In genomic region chr7:43698461-43699255, GRCh38 we compare ENCODE assay signal across 22 cellular contexts. TPM values are rescaled to one million over a fixed set of nuclear protein-coding genes. Genes with fewer than 3 reads are reported as not detected.
DNase-seq lines count a peak whose midpoint lies in the region; ATAC-seq and TF ChIP-seq lines count a peak whose summit lies in the region.
"Had no signal": no experiment of that assay in that cellular context is flagged by ENCODE, and none has a peak within 500 bp of the region (broad histone marks: within the 10 kb centered on the region; RNA-seq: fewer than 3 reads in every experiment).

No MANE protein-coding gene starts in this region.

- intact Hi-C loops in activated CD8-positive, alpha-beta T cell treated with anti-CD3 and anti-CD28 coated beads for 36 hours (cut with micrococcal nuclease), result loop anchor here (1.0 to 5.0 kb wide), 2 partner anchors 51 to 116 kb away; no protein-coding TSS in a partner anchor
- intact Hi-C loops in mucosa of descending colon (cut with DNase I, micrococcal nuclease), result no loop called here

- CTCF ChIA-PET in activated CD8-positive, alpha-beta T cell treated with anti-CD3 and anti-CD28 coated beads for 36 hours (lab: Charles Lee), result interaction anchor here (0.7 to 6.6 kb wide), 41 partner anchors 11 to 269 kb away, joined by 3 to 452 read pairs (median 8); partner anchors contain the start of genes BLVRA, COA1 and STK17A
- CTCF ChIA-PET in activated CD8-positive, alpha-beta T cell treated with anti-CD3 and anti-CD28 coated beads, Interleukin-2, amount 10 ng/mL, durations not matched to agents 7 days and 5 days (lab: Charles Lee), result interaction anchor here (0.7 to 6.7 kb wide), 29 partner anchors 11 to 263 kb away, joined by 3 to 508 read pairs (median 9); partner anchors contain the start of gene STK17A

- no peaks in the 10 kb centered on the region for H3K27me3 Mint-ChIP-seq in activated CD8-positive, alpha-beta T cell treated with anti-CD3 and anti-CD28 coated beads for 36 hours
- no peaks in the 10 kb centered on the region for H3K27me3 Mint-ChIP-seq in activated CD8-positive, alpha-beta T cell treated with anti-CD3 and anti-CD28 coated beads, Interleukin-2, amount 10 ng/mL, durations not matched to agents 7 days and 5 days (ENCODE audit: low read depth)
- no peaks in the 10 kb centered on the region for H3K27me3 Mint-ChIP-seq in activated naive CD8-positive, alpha-beta T cell treated with anti-CD3 and anti-CD28 coated beads, Interleukin-2, amount 50 U/mL, for 24 hours
- no peaks in the 10 kb centered on the region for H3K27me3 Mint-ChIP-seq in natural killer cell treated with Interleukin-12 subunit alpha and Interleukin-12 subunit beta and Interleukin-15 and Interleukin-18, amount 100 ng/mL, for 72 hours
- H3K27me3 Mint-ChIP-seq: activated CD4-positive, alpha-beta memory T cell treated with anti-CD3 and anti-CD28 coated beads, Interleukin-2, amount 10 ng/mL, durations not matched to agents 7 days and 5 days; memory B cell had no signal

- H3K36me3 Mint-ChIP-seq in activated CD8-positive, alpha-beta T cell treated with anti-CD3 and anti-CD28 coated beads for 36 hours (ENCODE audit: low read depth), result peaks cover 4% of the 10 kb centered on the region
- H3K36me3 Mint-ChIP-seq in activated CD8-positive, alpha-beta T cell treated with anti-CD3 and anti-CD28 coated beads, Interleukin-2, amount 10 ng/mL, durations not matched to agents 7 days and 5 days (ENCODE audit: low read depth), result peaks cover 12% of the 10 kb centered on the region
- peaks cover 2% of the 10 kb centered on the region for H3K36me3 Mint-ChIP-seq in activated naive CD8-positive, alpha-beta T cell treated with anti-CD3 and anti-CD28 coated beads, Interleukin-2, amount 50 U/mL, for 24 hours (ENCODE audit: low read depth)
- peaks cover 2% of the 10 kb centered on the region for H3K36me3 Mint-ChIP-seq in natural killer cell treated with Interleukin-12 subunit alpha and Interleukin-12 subunit beta and Interleukin-15 and Interleukin-18, amount 100 ng/mL, for 72 hours
- H3K36me3 Mint-ChIP-seq: CD14-positive monocyte had no signal

- POLR2A ChIA-PET in activated CD8-positive, alpha-beta T cell treated with anti-CD3 and anti-CD28 coated beads for 36 hours (lab: Charles Lee), result interaction anchor here (1.2 to 4.1 kb wide), 5 partner anchors 15 to 115 kb away, joined by 3 to 63 read pairs (median 5); partner anchors contain the start of gene STK17A
- POLR2A ChIA-PET in activated CD8-positive, alpha-beta T cell treated with anti-CD3 and anti-CD28 coated beads, Interleukin-2, amount 10 ng/mL, durations not matched to agents 7 days and 5 days (lab: Charles Lee), result interaction anchor here (1.3 to 4.3 kb wide), 3 partner anchors 50 to 116 kb away, joined by 4 to 79 read pairs (median 27); partner anchors contain the start of gene STK17A

- peaks cover 49% of the 10 kb centered on the region for H3K4me1 Mint-ChIP-seq in activated CD8-positive, alpha-beta T cell treated with anti-CD3 and anti-CD28 coated beads for 36 hours (ENCODE audit: low read depth)
- H3K4me1 Mint-ChIP-seq in activated CD8-positive, alpha-beta T cell treated with anti-CD3 and anti-CD28 coated beads, Interleukin-2, amount 10 ng/mL, durations not matched to agents 7 days and 5 days (ENCODE audit: low read depth), result peaks cover 57% of the 10 kb centered on the region
- H3K4me1 Mint-ChIP-seq in activated naive CD8-positive, alpha-beta T cell treated with anti-CD3 and anti-CD28 coated beads, Interleukin-2, amount 50 U/mL, for 24 hours, result peaks cover 45% of the 10 kb centered on the region
- H3K4me1 Mint-ChIP-seq in natural killer cell treated with Interleukin-12 subunit alpha and Interleukin-12 subunit beta and Interleukin-15 and Interleukin-18, amount 100 ng/mL, for 72 hours (ENCODE audit: low read depth in 2 of 2), result peaks cover 25 to 27% of the 10 kb centered on the region in 2 donors
- H3K4me1 Mint-ChIP-seq: CD14-positive monocyte, nephron progenitor cell had no signal

- DNase-seq in activated CD8-positive, alpha-beta T cell treated with anti-CD3 and anti-CD28 coated beads for 36 hours, result peak; percentile 35
- no peak for DNase-seq in activated CD8-positive, alpha-beta T cell treated with anti-CD3 and anti-CD28 coated beads, Interleukin-2, amount 10 ng/mL, durations not matched to agents 7 days and 5 days
- peak; percentile 65 for DNase-seq in MG63
- DNase-seq in activated naive CD8-positive, alpha-beta T cell treated with anti-CD3 and anti-CD28 coated beads, Interleukin-2, amount 50 U/mL, for 24 hours, result no peak
- DNase-seq in non-pigmented ciliary epithelial cell (ENCODE audit: low read depth), result peak; percentile 15
- DNase-seq in NCI-H226, result no peak
- DNase-seq in mucosa of descending colon, result no peak
- DNase-seq in natural killer cell treated with Interleukin-12 subunit alpha and Interleukin-12 subunit beta and Interleukin-15 and Interleukin-18, amount 100 ng/mL, for 72 hours (ENCODE audit: low spot score), result no peak
- DNase-seq: activated CD4-positive, alpha-beta memory T cell treated with anti-CD3 and anti-CD28 coated beads, Interleukin-2, amount 10 ng/mL, durations not matched to agents 7 days and 5 days; activated T-cell treated with anti-CD3 and anti-CD28 coated beads, Interleukin-2, amount 50 U/mL, for 72 hours; KG1; NCI-H187 treated with DMSO at 0.1 percent for 48 hours; NCI-H510A; nephron progenitor cell; SHP77; spleen; stimulated activated CD8-positive, alpha-beta memory T cell treated with anti-CD3 and anti-CD28 coated beads, Interleukin-4, amount 100 ng/mL, for 48 hours had no signal

- H3K9me3 Mint-ChIP-seq in activated CD8-positive, alpha-beta T cell treated with anti-CD3 and anti-CD28 coated beads for 36 hours, result no peaks in the 10 kb centered on the region
- peaks cover 4% of the 10 kb centered on the region for H3K9me3 Mint-ChIP-seq in activated CD8-positive, alpha-beta T cell treated with anti-CD3 and anti-CD28 coated beads, Interleukin-2, amount 10 ng/mL, durations not matched to agents 7 days and 5 days (ENCODE audit: insufficient read depth)
- no peaks in the 10 kb centered on the region for H3K9me3 Mint-ChIP-seq in activated naive CD8-positive, alpha-beta T cell treated with anti-CD3 and anti-CD28 coated beads, Interleukin-2, amount 50 U/mL, for 24 hours
- no peaks in the 10 kb centered on the region for H3K9me3 Mint-ChIP-seq in natural killer cell treated with Interleukin-12 subunit alpha and Interleukin-12 subunit beta and Interleukin-15 and Interleukin-18, amount 100 ng/mL, for 72 hours
- H3K9me3 Mint-ChIP-seq: activated T-cell treated with anti-CD3 and anti-CD28 coated beads, Interleukin-2, amount 50 U/mL, for 72 hours; memory B cell had no signal

- H3K4me3 Mint-ChIP-seq in activated CD8-positive, alpha-beta T cell treated with anti-CD3 and anti-CD28 coated beads for 36 hours, result no peak overlapping the region
- no peak overlapping the region for H3K4me3 Mint-ChIP-seq in activated CD8-positive, alpha-beta T cell treated with anti-CD3 and anti-CD28 coated beads, Interleukin-2, amount 10 ng/mL, durations not matched to agents 7 days and 5 days
- no peak overlapping the region for H3K4me3 Mint-ChIP-seq in activated naive CD8-positive, alpha-beta T cell treated with anti-CD3 and anti-CD28 coated beads, Interleukin-2, amount 50 U/mL, for 24 hours
- H3K4me3 Mint-ChIP-seq in natural killer cell treated with Interleukin-12 subunit alpha and Interleukin-12 subunit beta and Interleukin-15 and Interleukin-18, amount 100 ng/mL, for 72 hours, result no peak overlapping the region
- H3K4me3 Mint-ChIP-seq: activated CD4-positive, alpha-beta memory T cell treated with anti-CD3 and anti-CD28 coated beads, Interleukin-2, amount 10 ng/mL, durations not matched to agents 7 days and 5 days; CD14-positive monocyte; memory B cell; nephron progenitor cell had no signal

- H3K27me3 ChIP-seq in MG63, result no peaks in the 10 kb centered on the region
- H3K27me3 ChIP-seq: breast epithelium, spleen, suprapubic skin, vagina had no signal

- no peaks in the 10 kb centered on the region for H3K4me1 ChIP-seq in mucosa of descending colon (ENCODE audit: low read depth)
- H3K4me1 ChIP-seq: breast epithelium had no signal

- peaks cover 6% of the 10 kb centered on the region; the same call in 1 of the 2 replicates for H3K36me3 ChIP-seq in MG63
- no peaks in the 10 kb centered on the region for H3K36me3 ChIP-seq in mucosa of descending colon (ENCODE audit: low read depth)
- H3K36me3 ChIP-seq: breast epithelium, spleen, suprapubic skin, vagina had no signal

- H3K4me3 ChIP-seq in MG63, result no peak overlapping the region
- no peak overlapping the region for H3K4me3 ChIP-seq in mucosa of descending colon
- H3K4me3 ChIP-seq: breast epithelium, spleen, suprapubic skin, vagina had no signal

- TF ChIP-seq CTCF in activated CD8-positive, alpha-beta T cell treated with anti-CD3 and anti-CD28 coated beads for 36 hours (IDR thresholded peaks at IDR 0.05), result no peak
- no peak for TF ChIP-seq CTCF in mucosa of descending colon (IDR thresholded peaks at IDR 0.05)

- 0 out of 2 replicates have a peak, but pooled peaks cover 6% of the 10 kb centered on the region for H3K9me3 ChIP-seq in MG63
- no peaks in the 10 kb centered on the region for H3K9me3 ChIP-seq in mucosa of descending colon
- H3K9me3 ChIP-seq: breast epithelium, spleen, suprapubic skin, vagina had no signal

- ATAC-seq in activated CD8-positive, alpha-beta T cell treated with anti-CD3 and anti-CD28 coated beads for 36 hours, result peak; percentile 50
- no peak for ATAC-seq in activated CD8-positive, alpha-beta T cell treated with anti-CD3 and anti-CD28 coated beads, Interleukin-2, amount 10 ng/mL, durations not matched to agents 7 days and 5 days
- peak; percentile 42 for ATAC-seq in activated naive CD8-positive, alpha-beta T cell treated with anti-CD3 and anti-CD28 coated beads, Interleukin-2, amount 50 U/mL, for 24 hours
- no peak for ATAC-seq in mucosa of descending colon
- no peak for ATAC-seq in natural killer cell treated with Interleukin-12 subunit alpha and Interleukin-12 subunit beta and Interleukin-15 and Interleukin-18, amount 100 ng/mL, for 72 hours

- peak overlapping the region; percentile 53 for H3K27ac Mint-ChIP-seq in activated CD8-positive, alpha-beta T cell treated with anti-CD3 and anti-CD28 coated beads for 36 hours
- no peak overlapping the region for H3K27ac Mint-ChIP-seq in activated CD8-positive, alpha-beta T cell treated with anti-CD3 and anti-CD28 coated beads, Interleukin-2, amount 10 ng/mL, durations not matched to agents 7 days and 5 days
- H3K27ac Mint-ChIP-seq in activated naive CD8-positive, alpha-beta T cell treated with anti-CD3 and anti-CD28 coated beads, Interleukin-2, amount 50 U/mL, for 24 hours, result no peak overlapping the region
- no peak overlapping the region for H3K27ac Mint-ChIP-seq in natural killer cell treated with Interleukin-12 subunit alpha and Interleukin-12 subunit beta and Interleukin-15 and Interleukin-18, amount 100 ng/mL, for 72 hours
- H3K27ac Mint-ChIP-seq: activated CD4-positive, alpha-beta memory T cell treated with anti-CD3 and anti-CD28 coated beads, Interleukin-2, amount 10 ng/mL, durations not matched to agents 7 days and 5 days; activated T-cell treated with anti-CD3 and anti-CD28 coated beads, Interleukin-2, amount 50 U/mL, for 72 hours; CD14-positive monocyte; nephron progenitor cell had no signal

RNA-seq across cellular contexts. Expression of gene COA1, which starts 30.7 kb away (rescaled TPM):
- total RNA-seq in activated CD8-positive, alpha-beta T cell treated with anti-CD3 and anti-CD28 coated beads for 36 hours, result 10 to 100 TPM; 78.8 to 85.6 TPM
- total RNA-seq in activated CD8-positive, alpha-beta T cell treated with anti-CD3 and anti-CD28 coated beads, Interleukin-2, amount 10 ng/mL, durations not matched to agents 7 days and 5 days, result 10 to 100 TPM; 52.0 to 52.7 TPM
- total RNA-seq in MG63 (2014; rRNA removed; shearing (Covaris generic); ENCODE audit: low replicate concordance), result 37.0 and 58.9 TPM in 2 replicates
- total RNA-seq in mucosa of descending colon, result 10 to 100 TPM; 35.1 to 42.1 (median 38.8) TPM
- 100 to 1,000 TPM in 1 of 2 donors, 10 to 100 TPM in 1; 77.2 to 119 TPM for total RNA-seq in natural killer cell treated with Interleukin-12 subunit alpha and Interleukin-12 subunit beta and Interleukin-15 and Interleukin-18, amount 100 ng/mL, for 72 hours

RNA-seq across cellular contexts. Expression of gene BLVRA, which starts 59.8 kb away (rescaled TPM):
- total RNA-seq in activated CD8-positive, alpha-beta T cell treated with anti-CD3 and anti-CD28 coated beads for 36 hours, result 10 to 100 TPM; 30.9 to 34.2 TPM
- 10 to 100 TPM; 25.7 to 29.2 TPM for total RNA-seq in activated CD8-positive, alpha-beta T cell treated with anti-CD3 and anti-CD28 coated beads, Interleukin-2, amount 10 ng/mL, durations not matched to agents 7 days and 5 days
- total RNA-seq in MG63 (2014; rRNA removed; shearing (Covaris generic); ENCODE audit: low replicate concordance), result 40.1 and 42.1 TPM in 2 replicates
- total RNA-seq in mucosa of descending colon, result 10 to 100 TPM in 2 of 3 donors, 1 to 10 TPM in 1; 8.1 to 55.4 (median 12.9) TPM
- 10 to 100 TPM; 34.6 to 62.0 TPM for total RNA-seq in natural killer cell treated with Interleukin-12 subunit alpha and Interleukin-12 subunit beta and Interleukin-15 and Interleukin-18, amount 100 ng/mL, for 72 hours

Comparison
In these comparisons a context has a peak if more than half of its experiments do, and no peak if none do; other contexts are left out.
1. ATAC-seq: peak in activated CD8-positive, alpha-beta T cell treated with anti-CD3 and anti-CD28 coated beads for 36 hours (single experiment) and activated naive CD8-positive, alpha-beta T cell treated with anti-CD3 and anti-CD28 coated beads, Interleukin-2, amount 50 U/mL, for 24 hours (single experiment); none in activated CD8-positive, alpha-beta T cell treated with anti-CD3 and anti-CD28 coated beads, Interleukin-2, amount 10 ng/mL, durations not matched to agents 7 days and 5 days (single experiment), mucosa of descending colon (single experiment) and natural killer cell treated with Interleukin-12 subunit alpha and Interleukin-12 subunit beta and Interleukin-15 and Interleukin-18, amount 100 ng/mL, for 72 hours (0 of 2).
2. DNase-seq: peak in activated CD8-positive, alpha-beta T cell treated with anti-CD3 and anti-CD28 coated beads for 36 hours (single experiment), MG63 (single experiment) and non-pigmented ciliary epithelial cell (single experiment); none in activated CD8-positive, alpha-beta T cell treated with anti-CD3 and anti-CD28 coated beads, Interleukin-2, amount 10 ng/mL, durations not matched to agents 7 days and 5 days (single experiment), activated naive CD8-positive, alpha-beta T cell treated with anti-CD3 and anti-CD28 coated beads, Interleukin-2, amount 50 U/mL, for 24 hours (single experiment), NCI-H226 (single experiment), mucosa of descending colon (0 of 3) and natural killer cell treated with Interleukin-12 subunit alpha and Interleukin-12 subunit beta and Interleukin-15 and Interleukin-18, amount 100 ng/mL, for 72 hours (single experiment).